In genomic region chr19:21604351-21604926, GRCh38 we compare ENCODE assay signal across 8 cellular contexts.
A peak's percentile ranks its signal among the peaks of the same experiment; 100 is the strongest.
DNase-seq lines count a peak whose midpoint lies in the region; ATAC-seq and TF ChIP-seq lines count a peak whose summit lies in the region.

No MANE protein-coding gene starts in this region.

- peak; percentile 66 for ATAC-seq in DND-41 (ENCODE audit: insufficient read depth, low read depth)
- ATAC-seq in thoracic aorta (ENCODE audit: insufficient number of reproducible peaks, low FRiP score, low read depth) = no peak
- no peak for ATAC-seq in GM18498 (IDR thresholded peaks at IDR 0.05; ENCODE audit: unreplicated experiment)
- no peak for ATAC-seq in HG03196 (IDR thresholded peaks at IDR 0.05; ENCODE audit: unreplicated experiment)

- in situ Hi-C loops in mammary epithelial cell (cut with MboI; ENCODE audit: low sequenced_read_pairs in 2 of 2) = no loop called here

- H3K9me3 ChIP-seq in DND-41 (ENCODE audit: insufficient read depth, low read length, severe bottlenecking) = no peaks in the 10 kb centered on the region
- peaks cover 3% of the 10 kb centered on the region for H3K9me3 ChIP-seq in mammary epithelial cell (replicated peaks; ENCODE audit: insufficient read depth, low read length)
- peaks cover 0 to 4% (median 0%) of the 10 kb centered on the region in 4 donors for H3K9me3 ChIP-seq in liver (ENCODE audit: control insufficient read depth in 4 of 4, low read length in 3 of 4)
- H3K9me3 ChIP-seq in thoracic aorta = no peaks in the 10 kb centered on the region

- H4K20me1 ChIP-seq in DND-41 (ENCODE audit: insufficient read depth, low read length) = no peaks in the 10 kb centered on the region
- H4K20me1 ChIP-seq in mammary epithelial cell (ENCODE audit: insufficient read depth, low read length) = no peaks in the 10 kb centered on the region

- dilution Hi-C loops in mammary epithelial cell (cut with HindIII; ENCODE audit: low sequenced_read_pairs) = no loop called here

- no peak for TF ChIP-seq POLR2A in NB4 (IDR thresholded peaks at IDR 0.05; ENCODE audit: extremely low read depth, insufficient read length)

- BruUV-seq in mammary epithelial cell (replicated peaks; lab: Mats Ljungman, UMichigan) = no TSS peak

- CTCF ChIA-PET in mammary epithelial cell (lab: Charles Lee; ENCODE audit: low non-redundant PET) = interaction anchor here (0.7 kb wide), 1 partner anchor 218 kb away, joined by 5 read pairs; no protein-coding TSS in a partner anchor

- H3K4me3 ChIP-seq in DND-41 (ENCODE audit: low read depth in 1 of 2, low read length in 2 of 2) (peak overlapping the region; percentile 17 to 63; a peak in 3 of 4 replicates), NB4 (ENCODE audit: low read depth, low read length) (peak overlapping the region; percentile 64), mammary epithelial cell (replicated peaks in 1 of 3; ENCODE audit: insufficient read depth in 1 of 3, low read depth in 2 of 3, low read length in 3 of 3) (peak overlapping the region; percentile 17 to 39 (median 35)), liver (ENCODE audit: low read depth in 1 of 3, low read length in 3 of 3) (peak overlapping the region; percentile 45 to 68 (median 49)), thoracic aorta (peak overlapping the region; percentile 80)

- TF ChIP-seq RAD21 in liver (IDR thresholded peaks at IDR 0.05) = no peak

- H3K9ac ChIP-seq in DND-41 (ENCODE audit: low read depth, low read length) (peak overlapping the region; percentile 96), mammary epithelial cell (ENCODE audit: insufficient read depth, low read length) (no peak overlapping the region), liver (ENCODE audit: low read depth in 1 of 2, low read length in 2 of 2) (peak overlapping the region; percentile 70 to 79)

- H3K4me2 ChIP-seq in DND-41 (ENCODE audit: insufficient read depth, low read length) = peak overlapping the region; percentile 85
- peak overlapping the region; percentile 80 for H3K4me2 ChIP-seq in mammary epithelial cell (ENCODE audit: insufficient read depth, low read depth, low read length)

- TF ChIP-seq CTCF in DND-41 (IDR thresholded peaks at IDR 0.05; ENCODE audit: borderline replicate concordance, extremely low read depth, low read length, poor library complexity, severe bottlenecking) = no peak
- TF ChIP-seq CTCF in NB4 (IDR thresholded peaks at IDR 0.05; ENCODE audit: low read depth, low read length) = no peak
- TF ChIP-seq CTCF in mammary epithelial cell (conservative IDR thresholded peaks at IDR 0.05 in 1 of 2, IDR thresholded peaks at IDR 0.05 in 1 of 2; ENCODE audit: extremely low read depth in 1 of 2, insufficient read depth in 1 of 2, low read depth in 1 of 2, low read length in 2 of 2) = no peak
- TF ChIP-seq CTCF in liver (IDR thresholded peaks at IDR 0.05; ENCODE audit: low read depth, low read length, missing input control) = no peak
- TF ChIP-seq CTCF in thoracic aorta (IDR thresholded peaks at IDR 0.05) = no peak

- DNase-seq in DND-41 = peak; percentile 79
- DNase-seq in NB4 (ENCODE audit: low read depth) = peak; percentile 45
- DNase-seq in mammary epithelial cell = peak; percentile 33
- no peak for DNase-seq in thoracic aorta (ENCODE audit: low spot score)
- DNase-seq in DMS114 treated with DMSO at 0.1 percent for 48 hours (lab: John Stamatoyannopoulos, UW; ENCODE audit: unreplicated experiment) = no peak

- H3K36me3 ChIP-seq in DND-41 (ENCODE audit: insufficient read depth, low read length) = no peaks in the 10 kb centered on the region
- H3K36me3 ChIP-seq in mammary epithelial cell (ENCODE audit: insufficient read depth, low read length) = no peaks in the 10 kb centered on the region
- H3K36me3 ChIP-seq in liver (ENCODE audit: control insufficient read depth in 4 of 4, insufficient read depth in 3 of 4, low read depth in 1 of 4, low read length in 3 of 4) = no peaks in the 10 kb centered on the region
- no peaks in the 10 kb centered on the region for H3K36me3 ChIP-seq in thoracic aorta

- peak overlapping the region; percentile 99 for H3K27ac ChIP-seq in DND-41 (ENCODE audit: low read length)
- H3K27ac ChIP-seq in mammary epithelial cell (ENCODE audit: insufficient read depth, low read depth, low read length) = no peak overlapping the region
- peak overlapping the region; percentile 54 to 65 for H3K27ac ChIP-seq in liver (ENCODE audit: low read depth in 1 of 2, low read length in 2 of 2)
- H3K27ac ChIP-seq in thoracic aorta = peak overlapping the region; percentile 50 to 73

- intact Hi-C loops in mammary epithelial cell (cut with micrococcal nuclease) = loop anchor here (10.0 kb wide), 1 partner anchor 100 kb away; the partner anchor contains the start of gene ZNF429

- WGBS in mammary epithelial cell (ENCODE audit: low coverage, missing lambda C conversion rate) = 7% methylated on average over 3 of the region's 4 CpGs
- WGBS in liver = 4% methylated on average over 4 of the region's 4 CpGs

- peaks cover 12% of the 10 kb centered on the region; the same call in 1 of the 2 replicates for H3K79me2 ChIP-seq in DND-41 (ENCODE audit: insufficient read depth, low read length)
- no peaks in the 10 kb centered on the region for H3K79me2 ChIP-seq in mammary epithelial cell (ENCODE audit: insufficient read depth, low read length)

- H3K4me1 ChIP-seq in DND-41 (ENCODE audit: insufficient read depth, low read length) (peaks cover 84% of the 10 kb centered on the region), mammary epithelial cell (ENCODE audit: insufficient read depth, low read length) (no peaks in the 10 kb centered on the region), liver (ENCODE audit: control insufficient read depth in 4 of 4, insufficient read depth in 4 of 4, low read length in 3 of 4) (peaks cover 0 to 13% (median 9%) of the 10 kb centered on the region in 4 donors), thoracic aorta (ENCODE audit: control insufficient read depth in 1 of 2, low read depth in 2 of 2) (peaks cover 0 to 17% of the 10 kb centered on the region in 2 donors)

- peak overlapping the region; percentile 62 for H2AFZ ChIP-seq in DND-41 (ENCODE audit: low read depth, low read length)
- H2AFZ ChIP-seq in mammary epithelial cell (ENCODE audit: low read depth, low read length) = peak overlapping the region; percentile 63

- no peaks in the 10 kb centered on the region for H3K27me3 ChIP-seq in DND-41 (ENCODE audit: insufficient read depth, low read length, poor library complexity)
- H3K27me3 ChIP-seq in mammary epithelial cell (ENCODE audit: insufficient read depth, low read length) = no peaks in the 10 kb centered on the region
- H3K27me3 ChIP-seq in liver (ENCODE audit: control insufficient read depth in 4 of 4, insufficient read depth in 4 of 4, low read length in 3 of 4) = no peaks in the 10 kb centered on the region
- H3K27me3 ChIP-seq in thoracic aorta (replicated peaks; ENCODE audit: insufficient read depth) = no peaks in the 10 kb centered on the region

TF ChIP-seq in liver, 16 proteins besides CTCF, POLR2A, EP300 and RAD21 (continues in another document):
- TF ChIP-seq HNF4G (IDR thresholded peaks at IDR 0.05) = no peak
- TF ChIP-seq, protein P1, sequence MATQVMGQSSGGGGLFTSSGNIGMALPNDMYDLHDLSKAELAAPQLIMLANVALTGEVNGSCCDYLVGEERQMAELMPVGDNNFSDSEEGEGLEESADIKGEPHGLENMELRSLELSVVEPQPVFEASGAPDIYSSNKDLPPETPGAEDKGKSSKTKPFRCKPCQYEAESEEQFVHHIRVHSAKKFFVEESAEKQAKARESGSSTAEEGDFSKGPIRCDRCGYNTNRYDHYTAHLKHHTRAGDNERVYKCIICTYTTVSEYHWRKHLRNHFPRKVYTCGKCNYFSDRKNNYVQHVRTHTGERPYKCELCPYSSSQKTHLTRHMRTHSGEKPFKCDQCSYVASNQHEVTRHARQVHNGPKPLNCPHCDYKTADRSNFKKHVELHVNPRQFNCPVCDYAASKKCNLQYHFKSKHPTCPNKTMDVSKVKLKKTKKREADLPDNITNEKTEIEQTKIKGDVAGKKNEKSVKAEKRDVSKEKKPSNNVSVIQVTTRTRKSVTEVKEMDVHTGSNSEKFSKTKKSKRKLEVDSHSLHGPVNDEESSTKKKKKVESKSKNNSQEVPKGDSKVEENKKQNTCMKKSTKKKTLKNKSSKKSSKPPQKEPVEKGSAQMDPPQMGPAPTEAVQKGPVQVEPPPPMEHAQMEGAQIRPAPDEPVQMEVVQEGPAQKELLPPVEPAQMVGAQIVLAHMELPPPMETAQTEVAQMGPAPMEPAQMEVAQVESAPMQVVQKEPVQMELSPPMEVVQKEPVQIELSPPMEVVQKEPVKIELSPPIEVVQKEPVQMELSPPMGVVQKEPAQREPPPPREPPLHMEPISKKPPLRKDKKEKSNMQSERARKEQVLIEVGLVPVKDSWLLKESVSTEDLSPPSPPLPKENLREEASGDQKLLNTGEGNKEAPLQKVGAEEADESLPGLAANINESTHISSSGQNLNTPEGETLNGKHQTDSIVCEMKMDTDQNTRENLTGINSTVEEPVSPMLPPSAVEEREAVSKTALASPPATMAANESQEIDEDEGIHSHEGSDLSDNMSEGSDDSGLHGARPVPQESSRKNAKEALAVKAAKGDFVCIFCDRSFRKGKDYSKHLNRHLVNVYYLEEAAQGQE (IDR thresholded peaks at IDR 0.05) = no peak
- no peak for TF ChIP-seq RXRA (IDR thresholded peaks at IDR 0.05)
- no peak for TF ChIP-seq TAF1 (conservative IDR thresholded peaks at IDR 0.05)
- no peak for TF ChIP-seq MAX (IDR thresholded peaks at IDR 0.05)
- TF ChIP-seq YY1 (IDR thresholded peaks at IDR 0.05) = no peak
- no peak for TF ChIP-seq ZBTB33 (IDR thresholded peaks at IDR 0.05)
- TF ChIP-seq FOXA1 (IDR thresholded peaks at IDR 0.05) = no peak
- TF ChIP-seq FOXA2 (IDR thresholded peaks at IDR 0.05) = no peak
- TF ChIP-seq JUND (IDR thresholded peaks at IDR 0.05) = no peak
- no peak for TF ChIP-seq EGR1 (IDR thresholded peaks at IDR 0.05; ENCODE audit: low read depth in 2 of 2)
- TF ChIP-seq SP1 (IDR thresholded peaks at IDR 0.05) = no peak

Comparison
In these comparisons a context has a peak if more than half of its experiments do, and no peak if none do; other contexts are left out.
1. DNase-seq: peak in DND-41 (single experiment), NB4 (single experiment) and mammary epithelial cell (single experiment); none in thoracic aorta (single experiment) and DMS114 treated with DMSO at 0.1 percent for 48 hours (single experiment).
2. Peak in every context shown above with its lines, with median percentiles within 50 percentile points of each other: H3K4me3 ChIP-seq.